ENCODE assay signal across 8 cellular contexts in the genomic region with DNA sequence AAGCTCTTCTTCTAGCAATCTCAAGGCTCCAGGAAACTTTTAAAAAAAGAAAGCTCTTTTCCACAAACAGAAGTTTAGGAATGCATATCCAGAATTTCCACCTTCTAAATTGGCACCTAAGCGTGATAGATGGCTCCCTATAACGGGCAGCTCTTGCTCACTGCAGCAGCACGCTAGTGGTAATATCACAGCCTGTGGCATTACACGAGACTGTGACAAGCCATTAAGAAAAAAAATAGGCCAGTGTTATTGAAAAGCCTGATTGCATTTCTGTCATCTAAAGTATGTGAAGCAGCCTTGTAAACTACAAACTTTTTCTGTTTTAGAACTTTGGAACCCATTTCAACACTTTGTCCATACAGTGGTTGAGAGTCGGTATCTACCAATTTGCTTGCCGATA.
"Had no signal": no experiment of that assay in that cellular context is flagged by ENCODE, and none has a peak within 500 bp of the region (broad histone marks: within the 10 kb centered on the region; RNA-seq: fewer than 3 reads in every experiment).

No MANE protein-coding gene starts in this region.

- ATAC-seq: GM23338, K562 had no signal

- FAIRE-seq: H1, H54, HTR-8/SVneo, K562 had no signal

- H3K4me3 Mint-ChIP-seq: GM23338, H9 had no signal

- H3K4me3 ChIP-seq: GM23338, K562 had no signal

- DNase-seq: H9, HCEC 1CT, IMR-90 had no signal

- H3K4me1 Mint-ChIP-seq: H9 had no signal

- H3K27ac Mint-ChIP-seq: GM23338 had no signal

- H3K9me3 Mint-ChIP-seq: GM23338 had no signal
